In the genomic region with DNA sequence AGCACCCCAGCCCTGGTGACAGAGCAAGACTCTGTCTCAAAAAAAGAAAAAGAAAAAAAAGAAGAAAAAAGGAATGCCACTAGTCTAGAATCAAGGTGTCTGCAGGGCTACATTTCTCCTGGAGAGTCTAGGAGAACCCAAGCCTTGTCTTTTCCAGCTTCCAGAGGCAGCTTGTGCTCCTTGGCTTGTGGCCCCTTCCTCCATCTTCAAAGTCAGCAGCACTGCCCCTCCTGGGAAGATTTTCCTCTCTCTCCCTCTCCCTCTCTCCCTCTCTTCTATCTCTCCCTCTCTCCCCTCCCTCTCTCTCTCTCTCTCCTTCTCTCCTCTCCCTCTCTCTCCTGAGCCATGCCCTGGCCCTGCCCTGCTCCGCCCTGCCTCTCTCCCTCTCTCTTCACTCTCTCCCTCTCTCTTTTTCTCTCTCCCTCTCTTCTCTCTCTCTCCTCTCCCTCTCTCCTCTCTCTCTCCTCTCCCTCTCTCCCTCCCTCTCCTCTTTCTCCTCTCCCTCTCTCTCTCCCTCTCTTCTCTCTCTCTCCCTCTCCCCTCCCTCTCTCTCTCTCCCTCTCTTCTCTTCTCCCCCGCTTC, we compare ENCODE assay signal across 13 cellular contexts.
"Had no signal": no experiment of that assay in that cellular context is flagged by ENCODE, and none has a peak within 500 bp of the region (broad histone marks: within the 10 kb centered on the region; RNA-seq: fewer than 3 reads in every experiment).

No MANE protein-coding gene starts in this region.

- H3K9me3 ChIP-seq: left lung had no signal

- H3K4me3 ChIP-seq: left lung had no signal

- H3K4me3 Mint-ChIP-seq: activated CD4-positive, alpha-beta memory T cell treated with anti-CD3 and anti-CD28 coated beads for 36 hours; activated naive CD4-positive, alpha-beta T cell treated with anti-CD3 and anti-CD28 coated beads for 36 hours; activated T-cell treated with anti-CD3 and anti-CD28 coated beads, Interleukin-2, amount 50 U/mL, for 4 hours; stimulated activated naive CD8-positive, alpha-beta T cell treated with anti-CD3 and anti-CD28 coated beads, Interleukin-15, amount 100 ng/mL, for 72 hours had no signal

- H3K36me3 Mint-ChIP-seq: activated CD4-positive, alpha-beta memory T cell treated with anti-CD3 and anti-CD28 coated beads for 36 hours had no signal

- H3K36me3 ChIP-seq: brain microvascular endothelial cell, left lung had no signal

- ATAC-seq: activated T-cell treated with anti-CD3 and anti-CD28 coated beads, Interleukin-2, amount 50 U/mL, for 4 hours; esophagus mucosa; left lung; stimulated activated naive CD8-positive, alpha-beta T cell treated with anti-CD3 and anti-CD28 coated beads, Interleukin-15, amount 100 ng/mL, for 72 hours had no signal

- DNase-seq: activated CD4-positive, alpha-beta memory T cell treated with anti-CD3 and anti-CD28 coated beads for 36 hours; activated CD4-positive, alpha-beta T cell treated with anti-CD3 and anti-CD28 coated beads for 1 hour; activated naive CD4-positive, alpha-beta T cell treated with anti-CD3 and anti-CD28 coated beads for 36 hours; activated T-cell treated with anti-CD3 and anti-CD28 coated beads, Interleukin-2, amount 50 U/mL, for 4 hours; amniotic stem cell; brain microvascular endothelial cell; islet precursor cell; mesendoderm; stimulated activated CD4-positive, alpha-beta T cell treated with anti-CD3 and anti-CD28 coated beads, Interleukin-4, amount 100 ng/mL, for 4 hours; stimulated activated naive CD8-positive, alpha-beta T cell treated with anti-CD3 and anti-CD28 coated beads, Interleukin-15, amount 100 ng/mL, for 72 hours; T-helper 9 cell had no signal

- H3K27ac ChIP-seq: brain microvascular endothelial cell had no signal

- H3K27ac Mint-ChIP-seq: activated CD4-positive, alpha-beta memory T cell treated with anti-CD3 and anti-CD28 coated beads for 36 hours; activated naive CD4-positive, alpha-beta T cell treated with anti-CD3 and anti-CD28 coated beads for 36 hours; stimulated activated naive CD8-positive, alpha-beta T cell treated with anti-CD3 and anti-CD28 coated beads, Interleukin-15, amount 100 ng/mL, for 72 hours had no signal

- H3K9me3 Mint-ChIP-seq: activated CD4-positive, alpha-beta memory T cell treated with anti-CD3 and anti-CD28 coated beads for 36 hours; activated naive CD4-positive, alpha-beta T cell treated with anti-CD3 and anti-CD28 coated beads for 36 hours; activated T-cell treated with anti-CD3 and anti-CD28 coated beads, Interleukin-2, amount 50 U/mL, for 4 hours had no signal

- H3K27me3 ChIP-seq: brain microvascular endothelial cell had no signal
